In genomic region chr12:121633833-121634196, GRCh38 we compare ENCODE assay signal across 9 cellular contexts. TPM values are rescaled to one million over a fixed set of nuclear protein-coding genes. Genes with fewer than 3 reads are reported as not detected.
DNase-seq lines count a peak whose midpoint lies in the region; ATAC-seq, FAIRE-seq and TF ChIP-seq lines count a peak whose summit lies in the region.
"Not testable (repeated sequence)": the region's sequence is repeated elsewhere in the genome, so short reads cannot be mapped to it uniquely, and the experiment has no call there.
"Had no signal": no experiment of that assay in that cellular context is flagged by ENCODE, and none has a peak within 500 bp of the region (broad histone marks: within the 10 kb centered on the region; RNA-seq: fewer than 3 reads in every experiment).

No MANE protein-coding gene starts in this region.

- not testable (repeated sequence) for BruUV-seq in K562 (replicated peaks; lab: Mats Ljungman, UMichigan)

- TF ChIP-seq EP300 in K562 (IDR thresholded peaks at IDR 0.05; ENCODE audit: low read length); suprapubic skin (IDR thresholded peaks at IDR 0.05): not testable (repeated sequence)

- not testable (repeated sequence) for TF ChIP-seq CTCF in WERI-Rb-1 (IDR thresholded peaks at IDR 0.05; ENCODE audit: low read depth, low read length); K562 (IDR thresholded peaks at IDR 0.05 in 2 of 3, conservative IDR thresholded peaks at IDR 0.05 in 1 of 3; ENCODE audit: insufficient read depth in 2 of 3, low read depth in 1 of 3, low read length in 3 of 3); parathyroid adenoma (IDR thresholded peaks at IDR 0.05); suprapubic skin (IDR thresholded peaks at IDR 0.05)

- H3K9me1 ChIP-seq in K562 (ENCODE audit: control insufficient read depth, insufficient read depth, low read length), result not testable (repeated sequence)

- intact Hi-C loops in K562 (cut with micrococcal nuclease), result not testable (repeated sequence)

- H3K27ac ChIP-seq in SJCRH30 (peak overlapping the region; percentile 92), WERI-Rb-1 (peak overlapping the region; percentile 89), parathyroid adenoma (peak overlapping the region; percentile 53), suprapubic skin (peak overlapping the region; percentile 59)
- H3K27ac ChIP-seq in K562 (ENCODE audit: extremely low read depth, low read depth, low read length), result not testable (repeated sequence)

- POLR2A ChIA-PET in activated naive CD8-positive, alpha-beta T cell treated with anti-CD3 and anti-CD28 coated beads, Interleukin-2, amount 10 ng/mL, durations not matched to agents 7 days and 5 days (lab: Charles Lee), result interaction anchor here (1.9 kb wide), 1 partner anchor 35 kb away, joined by 5 read pairs; the partner anchor contains the start of gene MORN3
- POLR2A ChIA-PET in K562 (lab: Yijun Ruan, JAX), result interaction anchor here (0.6 to 0.9 kb wide), 2 partner anchors 8 to 12 kb away, joined by 3 read pairs; no protein-coding TSS in a partner anchor

- not testable (repeated sequence) for H3K4me3 Mint-ChIP-seq in activated T-cell treated with anti-CD3 and anti-CD28 coated beads, Interleukin-2, amount 50 U/mL, for 24 hours; stimulated activated memory B cell treated with anti-CD40 and anti-IgM and Interleukin-4, amounts not matched to agents 10 μg/mL and 1 μg/mL and 100 μg/mL, for 72 hours
- H3K4me3 Mint-ChIP-seq in activated naive CD8-positive, alpha-beta T cell treated with anti-CD3 and anti-CD28 coated beads, Interleukin-2, amount 10 ng/mL, durations not matched to agents 7 days and 5 days, result peak overlapping the region; percentile 13

- no CpG with 5 or more reads among the region's 11 CpGs for WGBS in K562 (ENCODE audit: insufficient coverage, low coverage, missing lambda C conversion rate)
- WGBS in suprapubic skin, result 78% methylated on average over 6 of the region's 11 CpGs

- not testable (repeated sequence) for DNase-seq in SJCRH30; WERI-Rb-1; activated T-cell treated with anti-CD3 and anti-CD28 coated beads, Interleukin-2, amount 50 U/mL, for 24 hours; activated naive CD8-positive, alpha-beta T cell treated with anti-CD3 and anti-CD28 coated beads, Interleukin-2, amount 10 ng/mL, durations not matched to agents 7 days and 5 days; K562 (ENCODE audit: extremely low read depth in 1 of 4, low spot score in 3 of 4); suprapubic skin (ENCODE audit: low spot score in 2 of 2)

- not testable (repeated sequence) for H3K9me3 ChIP-seq in SJCRH30 (replicated peaks); WERI-Rb-1 (ENCODE audit: severe bottlenecking); K562 (replicated peaks; ENCODE audit: control insufficient read depth, insufficient read depth, low read depth, low read length); parathyroid adenoma (ENCODE audit: control insufficient read depth, low read length); suprapubic skin

- not testable (repeated sequence) for TF ChIP-seq RAD21 in K562 (CRISPR knock-in tag; conservative IDR thresholded peaks at IDR 0.05 in 1 of 2, IDR thresholded peaks at IDR 0.05 in 1 of 2)

- not testable (repeated sequence) for H3K27me3 ChIP-seq in SJCRH30; WERI-Rb-1 (ENCODE audit: insufficient read depth, low read depth, severe bottlenecking); K562 (ENCODE audit: control insufficient read depth in 2 of 2, insufficient read depth in 2 of 2, low read length in 2 of 2); parathyroid adenoma (ENCODE audit: control insufficient read depth, insufficient read depth, low read length); suprapubic skin

- CTCF ChIA-PET in K562 (lab: Yijun Ruan, JAX; ENCODE audit: low intra/inter-chr PET ratio), result not testable (repeated sequence)

- not testable (repeated sequence) for TF ChIP-seq POLR2A in K562 (conservative IDR thresholded peaks at IDR 0.05); suprapubic skin (IDR thresholded peaks at IDR 0.05)

- peaks cover 79% of the 10 kb centered on the region for H3K4me1 Mint-ChIP-seq in activated T-cell treated with anti-CD3 and anti-CD28 coated beads, Interleukin-2, amount 50 U/mL, for 24 hours (ENCODE audit: low read depth)
- H3K4me1 Mint-ChIP-seq in activated naive CD8-positive, alpha-beta T cell treated with anti-CD3 and anti-CD28 coated beads, Interleukin-2, amount 10 ng/mL, durations not matched to agents 7 days and 5 days, result peaks cover 69% of the 10 kb centered on the region
- peaks cover 73% of the 10 kb centered on the region for H3K4me1 Mint-ChIP-seq in stimulated activated memory B cell treated with anti-CD40 and anti-IgM and Interleukin-4, amounts not matched to agents 10 μg/mL and 1 μg/mL and 100 μg/mL, for 72 hours

- H3K27ac Mint-ChIP-seq in activated T-cell treated with anti-CD3 and anti-CD28 coated beads, Interleukin-2, amount 50 U/mL, for 24 hours, result peak overlapping the region; percentile 94
- H3K27ac Mint-ChIP-seq in activated naive CD8-positive, alpha-beta T cell treated with anti-CD3 and anti-CD28 coated beads, Interleukin-2, amount 10 ng/mL, durations not matched to agents 7 days and 5 days, result not testable (repeated sequence)
- H3K27ac Mint-ChIP-seq in stimulated activated memory B cell treated with anti-CD40 and anti-IgM and Interleukin-4, amounts not matched to agents 10 μg/mL and 1 μg/mL and 100 μg/mL, for 72 hours, result peak overlapping the region; percentile 78

- H3K9ac ChIP-seq in K562 (ENCODE audit: insufficient read depth in 1 of 2, low read depth in 2 of 2, low read length in 2 of 2); parathyroid adenoma: not testable (repeated sequence)

- H3K79me2 ChIP-seq in K562 (ENCODE audit: control insufficient read depth, insufficient read depth, low read length), result peaks cover 66% of the 10 kb centered on the region
- peaks cover 40% of the 10 kb centered on the region for H3K79me2 ChIP-seq in parathyroid adenoma

- peaks cover 71% of the 10 kb centered on the region for H3K36me3 Mint-ChIP-seq in activated T-cell treated with anti-CD3 and anti-CD28 coated beads, Interleukin-2, amount 50 U/mL, for 24 hours (ENCODE audit: low read depth)
- peaks cover 24% of the 10 kb centered on the region for H3K36me3 Mint-ChIP-seq in activated naive CD8-positive, alpha-beta T cell treated with anti-CD3 and anti-CD28 coated beads, Interleukin-2, amount 10 ng/mL, durations not matched to agents 7 days and 5 days
- H3K36me3 Mint-ChIP-seq in stimulated activated memory B cell treated with anti-CD40 and anti-IgM and Interleukin-4, amounts not matched to agents 10 μg/mL and 1 μg/mL and 100 μg/mL, for 72 hours, result peaks cover 34% of the 10 kb centered on the region

- peak overlapping the region; percentile 52 for H3K4me3 ChIP-seq in SJCRH30
- not testable (repeated sequence) for H3K4me3 ChIP-seq in WERI-Rb-1 (ENCODE audit: low read depth, low read length); K562; parathyroid adenoma (ENCODE audit: low read depth, low read length); suprapubic skin

- H3K27me3 Mint-ChIP-seq in activated T-cell treated with anti-CD3 and anti-CD28 coated beads, Interleukin-2, amount 50 U/mL, for 24 hours; activated naive CD8-positive, alpha-beta T cell treated with anti-CD3 and anti-CD28 coated beads, Interleukin-2, amount 10 ng/mL, durations not matched to agents 7 days and 5 days; stimulated activated memory B cell treated with anti-CD40 and anti-IgM and Interleukin-4, amounts not matched to agents 10 μg/mL and 1 μg/mL and 100 μg/mL, for 72 hours: not testable (repeated sequence)

- not testable (repeated sequence) for H3K9me3 Mint-ChIP-seq in activated T-cell treated with anti-CD3 and anti-CD28 coated beads, Interleukin-2, amount 50 U/mL, for 24 hours; activated naive CD8-positive, alpha-beta T cell treated with anti-CD3 and anti-CD28 coated beads, Interleukin-2, amount 10 ng/mL, durations not matched to agents 7 days and 5 days; stimulated activated memory B cell treated with anti-CD40 and anti-IgM and Interleukin-4, amounts not matched to agents 10 μg/mL and 1 μg/mL and 100 μg/mL, for 72 hours

- peaks cover 23% of the 10 kb centered on the region for H3K4me1 ChIP-seq in SJCRH30
- H3K4me1 ChIP-seq in K562 (replicated peaks in 1 of 2; ENCODE audit: control insufficient read depth in 2 of 2, insufficient read depth in 2 of 2, low read length in 2 of 2), result peaks cover 39 to 42% of the 10 kb centered on the region in 2 experiments
- peaks cover 51% of the 10 kb centered on the region for H3K4me1 ChIP-seq in parathyroid adenoma
- H3K4me1 ChIP-seq in suprapubic skin, result peaks cover 62% of the 10 kb centered on the region

- H2AFZ ChIP-seq in K562 (ENCODE audit: low read depth, low read length); parathyroid adenoma: not testable (repeated sequence)

- in situ Hi-C loops in K562 (cut with MboI), result not testable (repeated sequence)

- not testable (repeated sequence) for ATAC-seq in activated naive CD8-positive, alpha-beta T cell treated with anti-CD3 and anti-CD28 coated beads, Interleukin-2, amount 10 ng/mL, durations not matched to agents 7 days and 5 days (ENCODE audit: low read depth); K562; stimulated activated memory B cell treated with anti-CD40 and anti-IgM and Interleukin-4, amounts not matched to agents 10 μg/mL and 1 μg/mL and 100 μg/mL, for 72 hours

- H4K20me1 ChIP-seq in K562 (replicated peaks; ENCODE audit: control insufficient read depth, insufficient read depth, low read length), result not testable (repeated sequence)

- H3K36me3 ChIP-seq in SJCRH30; parathyroid adenoma (ENCODE audit: control insufficient read depth, insufficient read depth, low read length); suprapubic skin: not testable (repeated sequence)
- peaks cover 10% of the 10 kb centered on the region for H3K36me3 ChIP-seq in WERI-Rb-1
- H3K36me3 ChIP-seq in K562 (ENCODE audit: control insufficient read depth, insufficient read depth, low read length), result peaks cover 40% of the 10 kb centered on the region; the same call in 2 of the 3 replicates

- FAIRE-seq in K562 (lab: Jason Lieb, UNC), result not testable (repeated sequence)

- H3K4me2 ChIP-seq in K562 (ENCODE audit: insufficient read depth, low read length); parathyroid adenoma (ENCODE audit: low read length): not testable (repeated sequence)

RNA-seq across cellular contexts. Expression of gene ORAI1, which starts 7.5 kb away (rescaled TPM):
- 11.5 and 12.2 TPM in 2 replicates for total RNA-seq in SJCRH30 (2014; rRNA removed; shearing (Covaris generic))
- total RNA-seq in activated naive CD8-positive, alpha-beta T cell treated with anti-CD3 and anti-CD28 coated beads, Interleukin-2, amount 10 ng/mL, durations not matched to agents 7 days and 5 days, result 10 to 100 TPM; 54.2 to 60.1 TPM
- total RNA-seq in K562 (2011; cell fraction: chromatin; rRNA removed; ENCODE audit: low replicate concordance), result 8.2 and 28.4 TPM in 2 replicates
- total RNA-seq in K562 (2011; cell fraction: nucleolus; rRNA removed), result 44.5 and 57.0 TPM in 2 replicates
- 25.6 and 29.5 TPM in 2 replicates for total RNA-seq in K562 (2011; cell fraction: nucleoplasm; rRNA removed)
- total RNA-seq in K562 (2014; rRNA removed) (9.8 and 13.2 TPM in 2 replicates), K562 (2014; rRNA removed; fragmentation: Illumina TruSeq; extraction: Trizol) (2.2 and 2.6 TPM in 2 replicates), K562 (2015; rRNA removed; fragmentation: Illumina TruSeq; extraction: Trizol) (9.3 and 9.4 TPM in 2 replicates), K562 (2021) (23.8 and 24.4 TPM in 2 replicates), suprapubic skin (10 to 100 TPM; 56.5 to 81.4 (median 71.4) TPM)
- polyA plus RNA-seq in K562 (2011; rRNA removed) (9.3 and 15.7 TPM in 2 replicates), K562 (2014; fragmentation: Illumina TruSeq; extraction: Trizol) (5.5 and 16.0 TPM in 2 replicates), K562 (2014; fragmentation: Nextera tagmentation; extraction: Ambion mirVana) (1 to 10 TPM; 2.9 to 3.7 TPM), K562 (2014; rRNA removed) (18.1 and 26.9 TPM in 2 replicates)
- polyA plus RNA-seq in K562 (2011; cell fraction: cytosol; rRNA removed), result 18.2 and 58.0 TPM in 2 replicates
- 9.6 and 14.9 TPM in 2 replicates for polyA plus RNA-seq in K562 (2011; cell fraction: nucleus; rRNA removed)
- polyA plus RNA-seq in K562 (2012), result 25.0 and 36.1 TPM in 2 replicates
- 5.4 and 7.7 TPM in 2 replicates for polyA minus RNA-seq in K562 (2011; rRNA and poly(A)+ RNA removed)
- 29.4 and 32.0 TPM in 2 replicates for polyA minus RNA-seq in K562 (2011; cell fraction: cytosol; rRNA and poly(A)+ RNA removed)
- 7.9 and 9.3 TPM in 2 replicates for polyA minus RNA-seq in K562 (2011; cell fraction: nucleus; rRNA and poly(A)+ RNA removed)

RNA-seq across cellular contexts. Expression of gene MORN3, which starts 35.6 kb away (rescaled TPM):
- total RNA-seq in SJCRH30 (2014; rRNA removed; shearing (Covaris generic)), result 0.68 and 0.75 TPM in 2 replicates
- 1 to 10 TPM; 5.2 to 6.2 TPM for total RNA-seq in activated naive CD8-positive, alpha-beta T cell treated with anti-CD3 and anti-CD28 coated beads, Interleukin-2, amount 10 ng/mL, durations not matched to agents 7 days and 5 days
- total RNA-seq in K562 (2011; cell fraction: chromatin; rRNA removed; ENCODE audit: low replicate concordance), result 0.14 and 0.25 TPM in 2 replicates
- 0.17 TPM in 1 of 2 replicates, not detected in the other for total RNA-seq in K562 (2011; cell fraction: nucleolus; rRNA removed)
- total RNA-seq in K562 (2011; cell fraction: nucleoplasm; rRNA removed), result 0.31 TPM in 1 of 2 replicates, not detected in the other
- 0.09 and 0.12 TPM in 2 replicates for total RNA-seq in K562 (2014; rRNA removed)
- 0.22 and 0.26 TPM in 2 replicates for total RNA-seq in K562 (2014; rRNA removed; fragmentation: Illumina TruSeq; extraction: Trizol)
- total RNA-seq in K562 (2015; rRNA removed; fragmentation: Illumina TruSeq; extraction: Trizol), result 0.11 TPM in 2 replicates
- total RNA-seq in K562 (2021), result 0.22 TPM in 2 replicates
- polyA plus RNA-seq in K562 (2011; rRNA removed), result 0.20 and 0.28 TPM in 2 replicates
- polyA plus RNA-seq in K562 (2011; cell fraction: cytosol; rRNA removed), result 0.32 and 0.39 TPM in 2 replicates
- polyA plus RNA-seq in K562 (2011; cell fraction: nucleus; rRNA removed), result 0.07 and 0.29 TPM in 2 replicates
- 0.18 and 0.25 TPM in 2 replicates for polyA plus RNA-seq in K562 (2012)
- 0.19 and 0.32 TPM in 2 replicates for polyA plus RNA-seq in K562 (2014; fragmentation: Illumina TruSeq; extraction: Trizol)
- polyA plus RNA-seq in K562 (2014; fragmentation: Nextera tagmentation; extraction: Ambion mirVana), result under 1 TPM; 0.25 to 0.27 TPM
- 0.12 and 0.15 TPM in 2 replicates for polyA plus RNA-seq in K562 (2014; rRNA removed)
- polyA minus RNA-seq in K562 (2011; rRNA and poly(A)+ RNA removed), result 0.11 TPM in 1 of 2 replicates, not detected in the other
- polyA minus RNA-seq in K562 (2011; cell fraction: cytosol; rRNA and poly(A)+ RNA removed), result not detected in 2 replicates
- not detected in 2 replicates for polyA minus RNA-seq in K562 (2011; cell fraction: nucleus; rRNA and poly(A)+ RNA removed)
- total RNA-seq in suprapubic skin, result 1 to 10 TPM; 1.5 to 4.5 (median 2.6) TPM
- polyA plus RNA-seq: CD14-positive monocyte had no signal

RNA-seq across cellular contexts. Expression of gene KDM2B, which starts 53.0 kb away (rescaled TPM):
- 44.0 and 48.4 TPM in 2 replicates for total RNA-seq in SJCRH30 (2014; rRNA removed; shearing (Covaris generic))
- 10 to 100 TPM; 84.8 to 88.7 TPM for total RNA-seq in activated naive CD8-positive, alpha-beta T cell treated with anti-CD3 and anti-CD28 coated beads, Interleukin-2, amount 10 ng/mL, durations not matched to agents 7 days and 5 days
- total RNA-seq in K562 (2011; cell fraction: chromatin; rRNA removed; ENCODE audit: low replicate concordance), result 59.2 and 97.9 TPM in 2 replicates
- 48.7 and 51.7 TPM in 2 replicates for total RNA-seq in K562 (2011; cell fraction: nucleolus; rRNA removed)
- 38.8 and 40.4 TPM in 2 replicates for total RNA-seq in K562 (2011; cell fraction: nucleoplasm; rRNA removed)
- 29.3 and 37.4 TPM in 2 replicates for total RNA-seq in K562 (2014; rRNA removed)
- total RNA-seq in K562 (2014; rRNA removed; fragmentation: Illumina TruSeq; extraction: Trizol), result 19.9 and 20.7 TPM in 2 replicates
- 22.5 and 23.0 TPM in 2 replicates for total RNA-seq in K562 (2015; rRNA removed; fragmentation: Illumina TruSeq; extraction: Trizol)
- total RNA-seq in K562 (2021), result 46.8 and 50.5 TPM in 2 replicates
- 17.8 and 29.3 TPM in 2 replicates for polyA plus RNA-seq in K562 (2011; rRNA removed)
- polyA plus RNA-seq in K562 (2011; cell fraction: cytosol; rRNA removed), result 17.5 and 31.8 TPM in 2 replicates
- polyA plus RNA-seq in K562 (2011; cell fraction: nucleus; rRNA removed), result 86.1 and 88.9 TPM in 2 replicates
- polyA plus RNA-seq in K562 (2012), result 41.7 and 43.1 TPM in 2 replicates
- polyA plus RNA-seq in K562 (2014; fragmentation: Illumina TruSeq; extraction: Trizol), result 29.2 and 41.2 TPM in 2 replicates
- polyA plus RNA-seq in K562 (2014; fragmentation: Nextera tagmentation; extraction: Ambion mirVana), result 1 to 10 TPM; 7.4 to 9.1 TPM
- 29.4 and 33.6 TPM in 2 replicates for polyA plus RNA-seq in K562 (2014; rRNA removed)
- polyA minus RNA-seq in K562 (2011; rRNA and poly(A)+ RNA removed), result 24.6 and 35.2 TPM in 2 replicates
- 19.4 and 32.6 TPM in 2 replicates for polyA minus RNA-seq in K562 (2011; cell fraction: cytosol; rRNA and poly(A)+ RNA removed)
- 17.5 and 27.2 TPM in 2 replicates for polyA minus RNA-seq in K562 (2011; cell fraction: nucleus; rRNA and poly(A)+ RNA removed)
- 10 to 100 TPM; 47.8 to 53.7 (median 50.4) TPM for total RNA-seq in suprapubic skin
